Comparison of ENCODE assay signal across 1 cellular context in genomic region chr12:57886590-57887363, GRCh38.
TF ChIP-seq lines count a peak whose summit lies in the region.

No MANE protein-coding gene starts in this region.

TF ChIP-seq in HepG2, 621 proteins besides CTCF, POLR2A, EP300 and RAD21:
- TF ChIP-seq ZNF770 (CRISPR knock-in tag; IDR thresholded peaks at IDR 0.05) (peak; percentile 40; the same call in 1 of the 2 replicates), ZBTB26 (CRISPR knock-in tag; IDR thresholded peaks at IDR 0.05; ENCODE audit: borderline replicate concordance) (no peak)
